26 cellular contexts compared by ENCODE assay signal in genomic region chr7:157380416-157380815, GRCh38. TPM values are rescaled to one million over a fixed set of nuclear protein-coding genes. Genes with fewer than 3 reads are reported as not detected.
DNase-seq lines count a peak whose midpoint lies in the region; ATAC-seq lines count a peak whose summit lies in the region.
"Had no signal": no experiment of that assay in that cellular context is flagged by ENCODE, and none has a peak within 500 bp of the region (broad histone marks: within the 10 kb centered on the region; RNA-seq: fewer than 3 reads in every experiment).

No MANE protein-coding gene starts in this region.

- peak overlapping the region; percentile 36 for H3K27ac Mint-ChIP-seq in activated naive CD4-positive, alpha-beta T cell treated with anti-CD3 and anti-CD28 coated beads, Interleukin-2, amount 50 U/mL, for 24 hours
- H3K27ac Mint-ChIP-seq in activated CD8-positive, alpha-beta T cell treated with anti-CD3 and anti-CD28 coated beads, Interleukin-2, amount 10 ng/mL, durations not matched to agents 7 days and 5 days: peak overlapping the region; percentile 21
- peak overlapping the region; percentile 26 to 65 for H3K27ac Mint-ChIP-seq in natural killer cell treated with Interleukin-12 subunit alpha and Interleukin-12 subunit beta and Interleukin-15 and Interleukin-18, amount 100 ng/mL, for 72 hours
- H3K27ac Mint-ChIP-seq: activated naive CD8-positive, alpha-beta T cell treated with anti-CD3 and anti-CD28 coated beads, Interleukin-2, amount 10 ng/mL, durations not matched to agents 7 days and 5 days; activated T-helper 1 cell treated with anti-CD3 and anti-CD28 coated beads, Interleukin-12 subunit alpha, Interleukin-12 subunit beta, Interleukin-2, Interleukin-4 antibody, amounts not matched to agents 30 ng/mL and 10 ng/mL and 1 ng/mL, durations not matched to agents 14 hours and 24 hours and 36 hours had no signal

- no peaks in the 10 kb centered on the region for H3K9me3 Mint-ChIP-seq in activated naive CD4-positive, alpha-beta T cell treated with anti-CD3 and anti-CD28 coated beads, Interleukin-2, amount 50 U/mL, for 24 hours
- no peaks in the 10 kb centered on the region for H3K9me3 Mint-ChIP-seq in activated CD8-positive, alpha-beta T cell treated with anti-CD3 and anti-CD28 coated beads, Interleukin-2, amount 10 ng/mL, durations not matched to agents 7 days and 5 days (ENCODE audit: insufficient read depth)
- no peaks in the 10 kb centered on the region for H3K9me3 Mint-ChIP-seq in natural killer cell treated with Interleukin-12 subunit alpha and Interleukin-12 subunit beta and Interleukin-15 and Interleukin-18, amount 100 ng/mL, for 72 hours
- H3K9me3 Mint-ChIP-seq: activated naive CD8-positive, alpha-beta T cell treated with anti-CD3 and anti-CD28 coated beads, Interleukin-2, amount 10 ng/mL, durations not matched to agents 7 days and 5 days; activated T-helper 1 cell treated with anti-CD3 and anti-CD28 coated beads, Interleukin-12 subunit alpha, Interleukin-12 subunit beta, Interleukin-2, Interleukin-4 antibody, amounts not matched to agents 30 ng/mL and 10 ng/mL and 1 ng/mL, durations not matched to agents 14 hours and 24 hours and 36 hours had no signal

- intact Hi-C loops in left colon (cut with DNase I, micrococcal nuclease): no loop called here
- intact Hi-C loops in cardiac septum (cut with DNase I): no loop called here

- POLR2A ChIA-PET in activated CD8-positive, alpha-beta T cell treated with anti-CD3 and anti-CD28 coated beads, Interleukin-2, amount 10 ng/mL, durations not matched to agents 7 days and 5 days (lab: Charles Lee): no interaction called here

- no peak for ATAC-seq in activated CD8-positive, alpha-beta T cell treated with anti-CD3 and anti-CD28 coated beads, Interleukin-2, amount 10 ng/mL, durations not matched to agents 7 days and 5 days
- no peak for ATAC-seq in natural killer cell treated with Interleukin-12 subunit alpha and Interleukin-12 subunit beta and Interleukin-15 and Interleukin-18, amount 100 ng/mL, for 72 hours
- ATAC-seq in GM21390 (IDR thresholded peaks at IDR 0.05; ENCODE audit: unreplicated experiment): no peak
- no peak for ATAC-seq in left colon
- ATAC-seq: activated CD4-positive, CD25-positive, alpha-beta regulatory T cell treated with anti-CD3 and anti-CD28 coated beads, Interleukin-2, amount 50 U/mL, for 24 hours; HepG2 had no signal

- CTCF ChIA-PET in activated CD8-positive, alpha-beta T cell treated with anti-CD3 and anti-CD28 coated beads, Interleukin-2, amount 10 ng/mL, durations not matched to agents 7 days and 5 days (lab: Charles Lee): no interaction called here

- no peak overlapping the region for H3K4me3 Mint-ChIP-seq in activated naive CD4-positive, alpha-beta T cell treated with anti-CD3 and anti-CD28 coated beads, Interleukin-2, amount 50 U/mL, for 24 hours
- no peak overlapping the region for H3K4me3 Mint-ChIP-seq in activated CD8-positive, alpha-beta T cell treated with anti-CD3 and anti-CD28 coated beads, Interleukin-2, amount 10 ng/mL, durations not matched to agents 7 days and 5 days
- no peak overlapping the region for H3K4me3 Mint-ChIP-seq in natural killer cell treated with Interleukin-12 subunit alpha and Interleukin-12 subunit beta and Interleukin-15 and Interleukin-18, amount 100 ng/mL, for 72 hours
- H3K4me3 Mint-ChIP-seq: activated naive CD8-positive, alpha-beta T cell treated with anti-CD3 and anti-CD28 coated beads, Interleukin-2, amount 10 ng/mL, durations not matched to agents 7 days and 5 days; activated T-helper 1 cell treated with anti-CD3 and anti-CD28 coated beads, Interleukin-12 subunit alpha, Interleukin-12 subunit beta, Interleukin-2, Interleukin-4 antibody, amounts not matched to agents 30 ng/mL and 10 ng/mL and 1 ng/mL, durations not matched to agents 14 hours and 24 hours and 36 hours had no signal

- no peak for DNase-seq in activated naive CD4-positive, alpha-beta T cell treated with Interleukin-2 at 50 U/mL for 16 hours
- no peak for DNase-seq in activated CD8-positive, alpha-beta T cell treated with anti-CD3 and anti-CD28 coated beads, Interleukin-2, amount 10 ng/mL, durations not matched to agents 7 days and 5 days
- DNase-seq in natural killer cell treated with Interleukin-12 subunit alpha and Interleukin-12 subunit beta and Interleukin-15 and Interleukin-18, amount 100 ng/mL, for 72 hours (ENCODE audit: low spot score): no peak
- DNase-seq in nucleus accumbens (lab: John Stamatoyannopoulos, UW) (no peak), left colon (no peak), cardiac septum (ENCODE audit: low spot score) (no peak)
- DNase-seq: ACHN; activated naive CD8-positive, alpha-beta T cell treated with anti-CD3 and anti-CD28 coated beads, Interleukin-2, amount 10 ng/mL, durations not matched to agents 7 days and 5 days; BE2C; caudate nucleus; COR-L47; dermis blood vessel endothelial cell; DMS79; esophagus squamous epithelium; foreskin melanocyte; GF-D8; NCI-H146; NCI-H2107; NCI-H446; NCI-H82; transverse colon had no signal

- H3K27me3 Mint-ChIP-seq in activated naive CD4-positive, alpha-beta T cell treated with anti-CD3 and anti-CD28 coated beads, Interleukin-2, amount 50 U/mL, for 24 hours: no peaks in the 10 kb centered on the region
- no peaks in the 10 kb centered on the region for H3K27me3 Mint-ChIP-seq in activated CD8-positive, alpha-beta T cell treated with anti-CD3 and anti-CD28 coated beads, Interleukin-2, amount 10 ng/mL, durations not matched to agents 7 days and 5 days (ENCODE audit: low read depth)
- H3K27me3 Mint-ChIP-seq in natural killer cell treated with Interleukin-12 subunit alpha and Interleukin-12 subunit beta and Interleukin-15 and Interleukin-18, amount 100 ng/mL, for 72 hours: no peaks in the 10 kb centered on the region
- H3K27me3 Mint-ChIP-seq: activated naive CD8-positive, alpha-beta T cell treated with anti-CD3 and anti-CD28 coated beads, Interleukin-2, amount 10 ng/mL, durations not matched to agents 7 days and 5 days had no signal

- peaks cover 6% of the 10 kb centered on the region for H3K36me3 Mint-ChIP-seq in activated naive CD4-positive, alpha-beta T cell treated with anti-CD3 and anti-CD28 coated beads, Interleukin-2, amount 50 U/mL, for 24 hours
- peaks cover 45% of the 10 kb centered on the region for H3K36me3 Mint-ChIP-seq in activated CD8-positive, alpha-beta T cell treated with anti-CD3 and anti-CD28 coated beads, Interleukin-2, amount 10 ng/mL, durations not matched to agents 7 days and 5 days (ENCODE audit: low read depth)
- peaks cover 18% of the 10 kb centered on the region for H3K36me3 Mint-ChIP-seq in natural killer cell treated with Interleukin-12 subunit alpha and Interleukin-12 subunit beta and Interleukin-15 and Interleukin-18, amount 100 ng/mL, for 72 hours

- H3K4me1 Mint-ChIP-seq in activated naive CD4-positive, alpha-beta T cell treated with anti-CD3 and anti-CD28 coated beads, Interleukin-2, amount 50 U/mL, for 24 hours: peaks cover 42% of the 10 kb centered on the region
- peaks cover 30% of the 10 kb centered on the region for H3K4me1 Mint-ChIP-seq in activated CD8-positive, alpha-beta T cell treated with anti-CD3 and anti-CD28 coated beads, Interleukin-2, amount 10 ng/mL, durations not matched to agents 7 days and 5 days (ENCODE audit: low read depth)
- H3K4me1 Mint-ChIP-seq in natural killer cell treated with Interleukin-12 subunit alpha and Interleukin-12 subunit beta and Interleukin-15 and Interleukin-18, amount 100 ng/mL, for 72 hours (ENCODE audit: low read depth in 2 of 2): peaks cover 40 to 45% of the 10 kb centered on the region in 2 donors

RNA-seq across cellular contexts. Expression of gene DNAJB6, which starts 43.6 kb away (rescaled TPM):
- total RNA-seq in activated CD8-positive, alpha-beta T cell treated with anti-CD3 and anti-CD28 coated beads, Interleukin-2, amount 10 ng/mL, durations not matched to agents 7 days and 5 days: 10 to 100 TPM; 69.3 to 74.9 TPM
- 100 to 1,000 TPM; 139 to 145 TPM for total RNA-seq in natural killer cell treated with Interleukin-12 subunit alpha and Interleukin-12 subunit beta and Interleukin-15 and Interleukin-18, amount 100 ng/mL, for 72 hours
- 10 to 100 TPM; 68.8 to 83.5 TPM for total RNA-seq in left colon
- 171 TPM for total RNA-seq in cardiac septum
